23 cellular contexts compared by ENCODE assay signal in the genomic region with DNA sequence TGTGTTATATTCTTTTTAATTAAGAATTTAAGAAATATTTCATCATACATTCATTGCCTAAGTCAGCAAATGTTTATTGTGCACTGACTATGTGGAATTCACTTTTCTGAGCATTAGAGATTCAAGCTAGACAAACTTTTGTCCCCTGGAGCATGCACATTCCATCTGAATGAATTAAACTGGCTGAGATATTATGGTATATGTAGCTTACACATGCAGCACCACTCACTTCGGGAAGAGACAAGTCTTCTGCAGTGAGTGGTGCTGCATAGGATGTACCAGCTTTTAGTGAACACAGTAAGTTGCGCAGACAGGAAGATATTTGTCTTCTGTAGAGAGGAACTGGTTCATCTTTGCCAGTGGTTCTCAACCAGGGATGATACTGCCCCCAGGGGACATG.
"Had no signal": no experiment of that assay in that cellular context is flagged by ENCODE, and none has a peak within 500 bp of the region (broad histone marks: within the 10 kb centered on the region; RNA-seq: fewer than 3 reads in every experiment).

No MANE protein-coding gene starts in this region.

- H3K27me3 ChIP-seq: ascending aorta, breast epithelium, esophagus squamous epithelium had no signal

- H3K27ac Mint-ChIP-seq: natural killer cell; stimulated activated effector memory CD8-positive, alpha-beta T cell treated with anti-CD3 and anti-CD28 coated beads, Interleukin-12 subunit alpha, Interleukin-12 subunit beta, amount 100 ng/mL, for 72 hours had no signal

- ATAC-seq: left colon; lower lobe of right lung; natural killer cell; sciatic nerve; stimulated activated effector memory CD8-positive, alpha-beta T cell treated with anti-CD3 and anti-CD28 coated beads, Interleukin-12 subunit alpha, Interleukin-12 subunit beta, amount 100 ng/mL, for 72 hours had no signal

- FAIRE-seq: islet of Langerhans had no signal

- H3K4me3 Mint-ChIP-seq: natural killer cell; stimulated activated effector memory CD8-positive, alpha-beta T cell treated with anti-CD3 and anti-CD28 coated beads, Interleukin-12 subunit alpha, Interleukin-12 subunit beta, amount 100 ng/mL, for 72 hours had no signal

- H3K36me3 ChIP-seq: ascending aorta, breast epithelium, esophagus squamous epithelium, lower lobe of right lung, thoracic aorta had no signal

- H3K9ac ChIP-seq: parathyroid adenoma had no signal

- H3K4me2 ChIP-seq: smooth muscle cell had no signal

- H3K27ac ChIP-seq: ascending aorta, lower lobe of right lung, parathyroid adenoma, thoracic aorta, VCaP had no signal

- H3K36me3 Mint-ChIP-seq: natural killer cell; stimulated activated effector memory CD8-positive, alpha-beta T cell treated with anti-CD3 and anti-CD28 coated beads, Interleukin-12 subunit alpha, Interleukin-12 subunit beta, amount 100 ng/mL, for 72 hours had no signal

- H3K79me2 ChIP-seq: parathyroid adenoma had no signal

- H3K9me3 ChIP-seq: ascending aorta, breast epithelium, esophagus squamous epithelium, lower lobe of right lung, thoracic aorta had no signal

- H3K4me1 ChIP-seq: ascending aorta, breast epithelium, esophagus squamous epithelium, lower lobe of right lung, parathyroid adenoma had no signal

- DNase-seq: activated CD4-positive, alpha-beta T cell treated with anti-CD3 and anti-CD28 coated beads, Interleukin-2, amount 50 U/mL, for 1 hour; activated CD4-positive, CD25-positive, alpha-beta regulatory T cell treated with anti-CD3 and anti-CD28 coated beads, Interleukin-2, amount 50 U/mL, for 72 hours; activated CD8-positive, alpha-beta memory T cell treated with anti-CD3 and anti-CD28 coated beads, Interleukin-2, amount 50 U/mL, for 48 hours; activated effector memory CD4-positive, alpha-beta T cell treated with Interleukin-2 at 50 U/mL for 16 hours; activated naive CD4-positive, alpha-beta T cell treated with anti-CD3 and anti-CD28 coated beads, Interleukin-2, amount 50 U/mL, for 16 hours; activated T-cell treated with anti-CD3 and anti-CD28 coated beads, Interleukin-2, amount 50 U/mL, for 48 hours; cortex of kidney; effector CD4-positive, alpha-beta T cell; esophagus squamous epithelium; left colon; lower lobe of right lung; natural killer cell; stimulated activated CD4-positive, alpha-beta T cell treated with anti-CD3 and anti-CD28 coated beads, Interleukin-4, amount 100 ng/mL, for 24 hours; T-helper 2 cell had no signal

- H2AFZ ChIP-seq: parathyroid adenoma had no signal

- H3K4me3 ChIP-seq: ascending aorta, breast epithelium, esophagus squamous epithelium, lower lobe of right lung, smooth muscle cell, thoracic aorta had no signal

- H3K4me1 Mint-ChIP-seq: natural killer cell; stimulated activated effector memory CD8-positive, alpha-beta T cell treated with anti-CD3 and anti-CD28 coated beads, Interleukin-12 subunit alpha, Interleukin-12 subunit beta, amount 100 ng/mL, for 72 hours had no signal
